ENCODE assay signal across 15 cellular contexts in genomic region chr16:9107025-9107970, GRCh38. TPM values are rescaled to one million over a fixed set of nuclear protein-coding genes. Genes with fewer than 3 reads are reported as not detected.
DNase-seq lines count a peak whose midpoint lies in the region; ATAC-seq, FAIRE-seq and TF ChIP-seq lines count a peak whose summit lies in the region.
"Had no signal": no experiment of that assay in that cellular context is flagged by ENCODE, and none has a peak within 500 bp of the region (broad histone marks: within the 10 kb centered on the region; RNA-seq: fewer than 3 reads in every experiment).

No MANE protein-coding gene starts in this region.

- H4K20me1 ChIP-seq in astrocyte (ENCODE audit: insufficient read depth, low read length), result peaks cover 99% of the 10 kb centered on the region

- H3K27ac Mint-ChIP-seq in Calu3 (ENCODE audit: unreplicated experiment) (peak overlapping the region; percentile 4), astrocyte (ENCODE audit: unreplicated experiment) (peak overlapping the region; percentile 8), memory B cell (peak overlapping the region; percentile 62)

- no peak overlapping the region for H3K4me3 ChIP-seq in astrocyte (ENCODE audit: insufficient read depth, low read depth, low read length)
- H3K4me3 ChIP-seq: testis had no signal

- H3K9me3 Mint-ChIP-seq in Calu3 (ENCODE audit: low read depth, unreplicated experiment) (no peaks in the 10 kb centered on the region), astrocyte (ENCODE audit: unreplicated experiment) (no peaks in the 10 kb centered on the region), memory B cell (no peaks in the 10 kb centered on the region)

- peak overlapping the region; percentile 2 for H3K9ac ChIP-seq in astrocyte (ENCODE audit: low read length)

- DNase-seq in AG20443 (ENCODE audit: low spot score), result peak; percentile 45
- DNase-seq in Calu3, result no peak
- no peak for DNase-seq in astrocyte (ENCODE audit: low read depth)
- DNase-seq in memory B cell (ENCODE audit: low spot score in 2 of 2), result no peak
- DNase-seq in NCI-H748 treated with DMSO at 0.1 percent for 48 hours (lab: John Stamatoyannopoulos, UW), result no peak
- DNase-seq in activated effector memory CD4-positive, alpha-beta T cell treated with Interleukin-2 at 50 U/mL for 16 hours, result no peak
- no peak for DNase-seq in RWPE1 (ENCODE audit: low spot score)
- DNase-seq: activated CD4-positive, CD25-positive, alpha-beta regulatory T cell treated with anti-CD3 and anti-CD28 coated beads, Interleukin-2, amount 50 U/mL, for 72 hours; COR-L47; effector CD4-positive, alpha-beta T cell; mesenchymal stem cell; NCI-H1694; NCI-H526 treated with DMSO at 0.1 percent for 48 hours; testis had no signal

- peak; percentile 26 for FAIRE-seq in astrocyte (lab: Jason Lieb, UNC)

- H3K36me3 Mint-ChIP-seq in Calu3 (ENCODE audit: insufficient read depth, unreplicated experiment), result peaks cover 75% of the 10 kb centered on the region
- H3K36me3 Mint-ChIP-seq in astrocyte (ENCODE audit: low read depth, unreplicated experiment), result peaks cover 24% of the 10 kb centered on the region
- H3K36me3 Mint-ChIP-seq in memory B cell, result peaks cover 29% of the 10 kb centered on the region

- POLR2A ChIA-PET in RWPE1 (lab: Yijun Ruan, JAX; ENCODE audit: low non-redundant PET), result no interaction called here

- TF ChIP-seq CTCF in Calu3 (IDR thresholded peaks at IDR 0.05; ENCODE audit: unreplicated experiment) (no peak), astrocyte (IDR thresholded peaks at IDR 0.05; ENCODE audit: insufficient read depth, low read depth, low read length) (no peak), RWPE1 (conservative IDR thresholded peaks at IDR 0.05; ENCODE audit: low read depth) (no peak)

- peak overlapping the region; percentile 40 for H3K27ac ChIP-seq in astrocyte (ENCODE audit: low read depth, low read length)
- no peak overlapping the region for H3K27ac ChIP-seq in RWPE1
- H3K27ac ChIP-seq: testis had no signal

- H3K79me2 ChIP-seq in astrocyte (ENCODE audit: insufficient read depth, low read length), result peaks cover 98% of the 10 kb centered on the region

- intact Hi-C loops in Calu3 (cut with micrococcal nuclease; ENCODE audit: unreplicated experiment), result no loop called here

- H2AFZ ChIP-seq in astrocyte (ENCODE audit: low read depth, low read length), result no peak overlapping the region

- H3K9me3 ChIP-seq in astrocyte (ENCODE audit: insufficient read depth, low read depth, low read length), result no peaks in the 10 kb centered on the region
- H3K9me3 ChIP-seq: testis had no signal

- BruUV-seq in Calu3 (replicated peaks; lab: Mats Ljungman, UMichigan), result no TSS peak

- H3K27me3 Mint-ChIP-seq in Calu3 (ENCODE audit: unreplicated experiment) (no peaks in the 10 kb centered on the region), astrocyte (ENCODE audit: low read depth, unreplicated experiment) (no peaks in the 10 kb centered on the region), memory B cell (no peaks in the 10 kb centered on the region)

- H3K4me1 Mint-ChIP-seq in Calu3 (ENCODE audit: low read depth, unreplicated experiment), result peaks cover 70% of the 10 kb centered on the region
- H3K4me1 Mint-ChIP-seq in astrocyte (ENCODE audit: low read depth, unreplicated experiment), result peaks cover 64% of the 10 kb centered on the region
- H3K4me1 Mint-ChIP-seq in memory B cell, result peaks cover 53% of the 10 kb centered on the region

- H3K4me2 ChIP-seq in astrocyte (ENCODE audit: low read length), result peak overlapping the region; percentile 43

- ATAC-seq in memory B cell (ENCODE audit: low read depth) (no peak), GM21737 (IDR thresholded peaks at IDR 0.05; ENCODE audit: unreplicated experiment) (no peak)

- no peaks in the 10 kb centered on the region for H3K27me3 ChIP-seq in astrocyte (ENCODE audit: insufficient read depth, low read length)
- H3K27me3 ChIP-seq: testis had no signal

- H3K4me1 ChIP-seq in astrocyte (ENCODE audit: insufficient read depth, low read length), result peaks cover 45% of the 10 kb centered on the region

- CTCF ChIA-PET in Calu3 (lab: Charles Lee) (no interaction called here), RWPE1 (lab: Yijun Ruan, JAX) (no interaction called here)

- H3K4me3 Mint-ChIP-seq in Calu3 (ENCODE audit: low read depth, unreplicated experiment) (no peak overlapping the region), astrocyte (ENCODE audit: unreplicated experiment) (peak overlapping the region; percentile 55), memory B cell (peak overlapping the region; percentile 72)

- peaks cover 65% of the 10 kb centered on the region for H3K36me3 ChIP-seq in astrocyte (ENCODE audit: insufficient read depth, low read length)

RNA-seq across cellular contexts. Expression of gene HAPSTR1, which starts 15.9 kb away (rescaled TPM):
- total RNA-seq in Calu3 (2022), result 57.1 and 59.6 TPM in 2 replicates
- 97.7 and 99.5 TPM in 2 replicates for total RNA-seq in astrocyte

Comparison
In these comparisons a context has a peak if more than half of its experiments do, and no peak if none do; other contexts are left out.
1. H3K27ac Mint-ChIP-seq: peak in every context shown above with its lines; median percentile 62 in memory B cell; 8 in astrocyte; 4 in Calu3.